ENCODE assay signal across 3 cellular contexts in the genomic region with DNA sequence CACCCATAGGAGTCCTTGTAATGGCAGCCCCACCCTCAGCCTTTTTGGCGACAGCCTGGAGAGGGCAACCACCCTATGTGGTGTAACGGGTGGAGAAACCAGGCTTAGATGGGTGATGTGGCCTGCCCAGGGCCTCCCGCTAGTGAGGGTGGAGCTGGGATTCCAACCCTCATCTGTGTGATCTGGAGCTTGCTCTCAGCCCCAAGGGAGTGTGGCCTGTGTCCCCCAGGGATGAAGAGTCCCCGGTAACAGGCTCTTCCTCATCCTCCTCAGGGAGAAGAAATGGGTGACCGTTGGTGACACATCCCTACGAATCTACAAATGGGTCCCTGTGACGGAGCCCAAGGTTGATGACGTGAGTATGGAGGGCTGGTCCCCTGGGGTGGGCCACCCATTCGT.
TF ChIP-seq lines count a peak whose summit lies in the region.

No MANE protein-coding gene starts in this region.

TF ChIP-seq in GM12878, 131 proteins besides CTCF, POLR2A, EP300 and RAD21:
- TF ChIP-seq ZNF207 (IDR thresholded peaks at IDR 0.05; ENCODE audit: borderline replicate concordance): no peak
- no peak for TF ChIP-seq MXI1 (IDR thresholded peaks at IDR 0.05; ENCODE audit: low read depth, low read length)
- TF ChIP-seq MTA3 (IDR thresholded peaks at IDR 0.05; ENCODE audit: borderline replicate concordance, low read length): no peak
- no peak for TF ChIP-seq RAD51 (IDR thresholded peaks at IDR 0.05)

TF ChIP-seq in HepG2, 621 proteins besides CTCF, POLR2A, EP300 and RAD21:
- no peak for TF ChIP-seq SUZ12 (IDR thresholded peaks at IDR 0.05; ENCODE audit: low read depth, low read length)
- TF ChIP-seq ATAD3A (CRISPR knock-in tag; IDR thresholded peaks at IDR 0.05): no peak
- TF ChIP-seq, protein P1, sequence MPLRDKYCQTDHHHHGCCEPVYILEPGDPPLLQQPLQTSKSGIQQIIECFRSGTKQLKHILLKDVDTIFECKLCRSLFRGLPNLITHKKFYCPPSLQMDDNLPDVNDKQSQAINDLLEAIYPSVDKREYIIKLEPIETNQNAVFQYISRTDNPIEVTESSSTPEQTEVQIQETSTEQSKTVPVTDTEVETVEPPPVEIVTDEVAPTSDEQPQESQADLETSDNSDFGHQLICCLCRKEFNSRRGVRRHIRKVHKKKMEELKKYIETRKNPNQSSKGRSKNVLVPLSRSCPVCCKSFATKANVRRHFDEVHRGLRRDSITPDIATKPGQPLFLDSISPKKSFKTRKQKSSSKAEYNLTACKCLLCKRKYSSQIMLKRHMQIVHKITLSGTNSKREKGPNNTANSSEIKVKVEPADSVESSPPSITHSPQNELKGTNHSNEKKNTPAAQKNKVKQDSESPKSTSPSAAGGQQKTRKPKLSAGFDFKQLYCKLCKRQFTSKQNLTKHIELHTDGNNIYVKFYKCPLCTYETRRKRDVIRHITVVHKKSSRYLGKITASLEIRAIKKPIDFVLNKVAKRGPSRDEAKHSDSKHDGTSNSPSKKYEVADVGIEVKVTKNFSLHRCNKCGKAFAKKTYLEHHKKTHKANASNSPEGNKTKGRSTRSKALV (CRISPR knock-in tag; IDR thresholded peaks at IDR 0.05): no peak
- TF ChIP-seq, protein P2, sequence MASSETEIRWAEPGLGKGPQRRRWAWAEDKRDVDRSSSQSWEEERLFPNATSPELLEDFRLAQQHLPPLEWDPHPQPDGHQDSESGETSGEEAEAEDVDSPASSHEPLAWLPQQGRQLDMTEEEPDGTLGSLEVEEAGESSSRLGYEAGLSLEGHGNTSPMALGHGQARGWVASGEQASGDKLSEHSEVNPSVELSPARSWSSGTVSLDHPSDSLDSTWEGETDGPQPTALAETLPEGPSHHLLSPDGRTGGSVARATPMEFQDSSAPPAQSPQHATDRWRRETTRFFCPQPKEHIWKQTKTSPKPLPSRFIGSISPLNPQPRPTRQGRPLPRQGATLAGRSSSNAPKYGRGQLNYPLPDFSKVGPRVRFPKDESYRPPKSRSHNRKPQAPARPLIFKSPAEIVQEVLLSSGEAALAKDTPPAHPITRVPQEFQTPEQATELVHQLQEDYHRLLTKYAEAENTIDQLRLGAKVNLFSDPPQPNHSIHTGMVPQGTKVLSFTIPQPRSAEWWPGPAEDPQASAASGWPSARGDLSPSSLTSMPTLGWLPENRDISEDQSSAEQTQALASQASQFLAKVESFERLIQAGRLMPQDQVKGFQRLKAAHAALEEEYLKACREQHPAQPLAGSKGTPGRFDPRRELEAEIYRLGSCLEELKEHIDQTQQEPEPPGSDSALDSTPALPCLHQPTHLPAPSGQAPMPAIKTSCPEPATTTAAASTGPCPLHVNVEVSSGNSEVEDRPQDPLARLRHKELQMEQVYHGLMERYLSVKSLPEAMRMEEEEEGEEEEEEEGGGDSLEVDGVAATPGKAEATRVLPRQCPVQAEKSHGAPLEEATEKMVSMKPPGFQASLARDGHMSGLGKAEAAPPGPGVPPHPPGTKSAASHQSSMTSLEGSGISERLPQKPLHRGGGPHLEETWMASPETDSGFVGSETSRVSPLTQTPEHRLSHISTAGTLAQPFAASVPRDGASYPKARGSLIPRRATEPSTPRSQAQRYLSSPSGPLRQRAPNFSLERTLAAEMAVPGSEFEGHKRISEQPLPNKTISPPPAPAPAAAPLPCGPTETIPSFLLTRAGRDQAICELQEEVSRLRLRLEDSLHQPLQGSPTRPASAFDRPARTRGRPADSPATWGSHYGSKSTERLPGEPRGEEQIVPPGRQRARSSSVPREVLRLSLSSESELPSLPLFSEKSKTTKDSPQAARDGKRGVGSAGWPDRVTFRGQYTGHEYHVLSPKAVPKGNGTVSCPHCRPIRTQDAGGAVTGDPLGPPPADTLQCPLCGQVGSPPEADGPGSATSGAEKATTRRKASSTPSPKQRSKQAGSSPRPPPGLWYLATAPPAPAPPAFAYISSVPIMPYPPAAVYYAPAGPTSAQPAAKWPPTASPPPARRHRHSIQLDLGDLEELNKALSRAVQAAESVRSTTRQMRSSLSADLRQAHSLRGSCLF (CRISPR knock-in tag; IDR thresholded peaks at IDR 0.05; ENCODE audit: borderline replicate concordance): no peak
- TF ChIP-seq ZNF703 (CRISPR knock-in tag; IDR thresholded peaks at IDR 0.05; ENCODE audit: borderline replicate concordance): no peak
- TF ChIP-seq, protein P3, sequence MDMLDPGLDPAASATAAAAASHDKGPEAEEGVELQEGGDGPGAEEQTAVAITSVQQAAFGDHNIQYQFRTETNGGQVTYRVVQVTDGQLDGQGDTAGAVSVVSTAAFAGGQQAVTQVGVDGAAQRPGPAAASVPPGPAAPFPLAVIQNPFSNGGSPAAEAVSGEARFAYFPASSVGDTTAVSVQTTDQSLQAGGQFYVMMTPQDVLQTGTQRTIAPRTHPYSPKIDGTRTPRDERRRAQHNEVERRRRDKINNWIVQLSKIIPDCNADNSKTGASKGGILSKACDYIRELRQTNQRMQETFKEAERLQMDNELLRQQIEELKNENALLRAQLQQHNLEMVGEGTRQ (IDR thresholded peaks at IDR 0.05; ENCODE audit: low read depth, low read length): no peak
- TF ChIP-seq, protein P3 (CRISPR knock-in tag; IDR thresholded peaks at IDR 0.05; ENCODE audit: borderline replicate concordance): no peak
- no peak for TF ChIP-seq JUNB (CRISPR knock-in tag; IDR thresholded peaks at IDR 0.05; ENCODE audit: borderline replicate concordance)
- no peak for TF ChIP-seq FOXA1 (IDR thresholded peaks at IDR 0.05)
- TF ChIP-seq FOXA1 (CRISPR knock-in tag; IDR thresholded peaks at IDR 0.05): no peak
- no peak for TF ChIP-seq ZFY (CRISPR knock-in tag; IDR thresholded peaks at IDR 0.05)
- no peak for TF ChIP-seq ZNF382 (CRISPR knock-in tag; IDR thresholded peaks at IDR 0.05; ENCODE audit: borderline replicate concordance)
- TF ChIP-seq ZNF367 (CRISPR knock-in tag; IDR thresholded peaks at IDR 0.05; ENCODE audit: borderline replicate concordance): no peak
- TF ChIP-seq, protein P4, sequence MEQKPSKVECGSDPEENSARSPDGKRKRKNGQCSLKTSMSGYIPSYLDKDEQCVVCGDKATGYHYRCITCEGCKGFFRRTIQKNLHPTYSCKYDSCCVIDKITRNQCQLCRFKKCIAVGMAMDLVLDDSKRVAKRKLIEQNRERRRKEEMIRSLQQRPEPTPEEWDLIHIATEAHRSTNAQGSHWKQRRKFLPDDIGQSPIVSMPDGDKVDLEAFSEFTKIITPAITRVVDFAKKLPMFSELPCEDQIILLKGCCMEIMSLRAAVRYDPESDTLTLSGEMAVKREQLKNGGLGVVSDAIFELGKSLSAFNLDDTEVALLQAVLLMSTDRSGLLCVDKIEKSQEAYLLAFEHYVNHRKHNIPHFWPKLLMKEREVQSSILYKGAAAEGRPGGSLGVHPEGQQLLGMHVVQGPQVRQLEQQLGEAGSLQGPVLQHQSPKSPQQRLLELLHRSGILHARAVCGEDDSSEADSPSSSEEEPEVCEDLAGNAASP (CRISPR knock-in tag; IDR thresholded peaks at IDR 0.05; ENCODE audit: borderline replicate concordance): no peak
TF ChIP-seq in HepG2: peak in this region for 0.

TF ChIP-seq in HEK293T, 16 proteins besides CTCF, POLR2A, EP300 and RAD21:
- TF ChIP-seq TARDBP (IDR thresholded peaks at IDR 0.05): no peak
- no peak for TF ChIP-seq FOXM1 (IDR thresholded peaks at IDR 0.05; ENCODE audit: borderline replicate concordance)
- TF ChIP-seq ZNF384 (IDR thresholded peaks at IDR 0.05): no peak
- TF ChIP-seq CTBP1 (IDR thresholded peaks at IDR 0.05; ENCODE audit: borderline replicate concordance): no peak
- TF ChIP-seq ARNT (IDR thresholded peaks at IDR 0.05): no peak
- TF ChIP-seq LEF1 (IDR thresholded peaks at IDR 0.05; ENCODE audit: borderline replicate concordance): no peak
- no peak for TF ChIP-seq BHLHE40 (IDR thresholded peaks at IDR 0.05; ENCODE audit: borderline replicate concordance)
- TF ChIP-seq SUZ12 (IDR thresholded peaks at IDR 0.05): no peak
- TF ChIP-seq NFRKB (IDR thresholded peaks at IDR 0.05): no peak
- TF ChIP-seq SP1 (IDR thresholded peaks at IDR 0.05): no peak
- TF ChIP-seq ELF4 (IDR thresholded peaks at IDR 0.05): no peak
- TF ChIP-seq, protein P5, sequence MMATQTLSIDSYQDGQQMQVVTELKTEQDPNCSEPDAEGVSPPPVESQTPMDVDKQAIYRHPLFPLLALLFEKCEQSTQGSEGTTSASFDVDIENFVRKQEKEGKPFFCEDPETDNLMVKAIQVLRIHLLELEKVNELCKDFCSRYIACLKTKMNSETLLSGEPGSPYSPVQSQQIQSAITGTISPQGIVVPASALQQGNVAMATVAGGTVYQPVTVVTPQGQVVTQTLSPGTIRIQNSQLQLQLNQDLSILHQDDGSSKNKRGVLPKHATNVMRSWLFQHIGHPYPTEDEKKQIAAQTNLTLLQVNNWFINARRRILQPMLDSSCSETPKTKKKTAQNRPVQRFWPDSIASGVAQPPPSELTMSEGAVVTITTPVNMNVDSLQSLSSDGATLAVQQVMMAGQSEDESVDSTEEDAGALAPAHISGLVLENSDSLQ (IDR thresholded peaks at IDR 0.05): no peak
- no peak for TF ChIP-seq FOXK2 (IDR thresholded peaks at IDR 0.05)
- no peak for TF ChIP-seq FOXA1 (IDR thresholded peaks at IDR 0.05)
- TF ChIP-seq HDGF (IDR thresholded peaks at IDR 0.05; ENCODE audit: borderline replicate concordance): no peak
